ENCODE assay signal across 8 cellular contexts in genomic region chr16:69754143-69754468, GRCh38. TPM values are rescaled to one million over a fixed set of nuclear protein-coding genes. Genes with fewer than 3 reads are reported as not detected.
DNase-seq lines count a peak whose midpoint lies in the region; ATAC-seq, FAIRE-seq and TF ChIP-seq lines count a peak whose summit lies in the region.

No MANE protein-coding gene starts in this region.

- ATAC-seq in A549 (no peak), HG03354 (IDR thresholded peaks at IDR 0.05; ENCODE audit: poor library complexity, severe bottlenecking, unreplicated experiment) (no peak), HG03520 (IDR thresholded peaks at IDR 0.05; ENCODE audit: unreplicated experiment) (no peak), GM18519 (IDR thresholded peaks at IDR 0.05; ENCODE audit: low FRiP score, unreplicated experiment) (no peak)

- H3K27me3 ChIP-seq in HUES64 (ENCODE audit: insufficient read depth, low read length), result no peaks in the 10 kb centered on the region
- H3K27me3 ChIP-seq in mucosa of stomach (ENCODE audit: control insufficient read depth, insufficient read depth, low read length), result no peaks in the 10 kb centered on the region

- no peak for TF ChIP-seq POLR2A in A549 (IDR thresholded peaks at IDR 0.05; ENCODE audit: low read length)

- H3K36me3 ChIP-seq in HUES64 (ENCODE audit: insufficient read depth, low read length) (peaks cover 33% of the 10 kb centered on the region), mucosa of stomach (ENCODE audit: control insufficient read depth, insufficient read depth, low read length) (peaks cover 1% of the 10 kb centered on the region)

- TF ChIP-seq EP300 in A549 (IDR thresholded peaks at IDR 0.05), result no peak

- DNase-seq in A549 (ENCODE audit: low read depth in 1 of 2, low spot score in 1 of 2), result no peak
- DNase-seq in caudate nucleus (lab: John Stamatoyannopoulos, UW), result no peak
- DNase-seq in RPMI8226, result no peak

- H3K9ac ChIP-seq in HUES64 (ENCODE audit: low read depth, low read length), result peak overlapping the region; percentile 92
- H3K9ac ChIP-seq in mucosa of stomach (ENCODE audit: low read length), result peak overlapping the region; percentile 81

- no peak for TF ChIP-seq CTCF in A549 (IDR thresholded peaks at IDR 0.05)

- CTCF ChIA-PET in A549 (lab: Yijun Ruan, JAX), result interaction anchor here (0.6 to 7.8 kb wide), 26 partner anchors 8 to 367 kb away, joined by 3 to 160 read pairs (median 6); partner anchors contain the start of genes NQO1 and WWP2

- TF ChIP-seq RAD21 in A549 (conservative IDR thresholded peaks at IDR 0.05 in 1 of 2, IDR thresholded peaks at IDR 0.05 in 1 of 2), result no peak

- H3K4me1 ChIP-seq in A549 (peaks cover 18% of the 10 kb centered on the region; the same call in 2 of the 3 replicates), HUES64 (ENCODE audit: insufficient read depth, low read length) (no peaks in the 10 kb centered on the region), mucosa of stomach (ENCODE audit: control insufficient read depth, insufficient read depth, low read length) (no peaks in the 10 kb centered on the region)

- POLR2A ChIA-PET in A549 (lab: Yijun Ruan, JAX), result interaction anchor here (0.5 to 2.3 kb wide), 10 partner anchors 8 to 401 kb away, joined by 3 to 59 read pairs (median 4); partner anchors contain the start of genes NQO1 and WWP2

- peak overlapping the region; percentile 85 for H3K4me3 ChIP-seq in A549
- H3K4me3 ChIP-seq in HUES64 (ENCODE audit: low read length), result peak overlapping the region; percentile 87
- H3K4me3 ChIP-seq in mucosa of stomach (ENCODE audit: low read length), result peak overlapping the region; percentile 65

- peak overlapping the region; percentile 81 for H3K4me2 ChIP-seq in A549

- H3K27ac ChIP-seq in A549 (peak overlapping the region; percentile 82 to 94), HUES64 (ENCODE audit: low read depth, low read length) (peak overlapping the region; percentile 60; the same call in 1 of the 2 replicates), caudate nucleus (ENCODE audit: low read depth, low read length) (peak overlapping the region; percentile 70)

- 4% methylated on average over 4 of the region's 4 CpGs for WGBS in A549 (ENCODE audit: missing lambda C conversion rate)
- WGBS in HUES64, result 11% methylated on average over 4 of the region's 4 CpGs

- FAIRE-seq in A549 (lab: Jason Lieb, UNC), result no peak

- H3K9me3 ChIP-seq in A549 (no peaks in the 10 kb centered on the region), HUES64 (ENCODE audit: insufficient read depth, low read depth, low read length) (no peaks in the 10 kb centered on the region), mucosa of stomach (ENCODE audit: control insufficient read depth, low read length) (no peaks in the 10 kb centered on the region)

TF ChIP-seq in A549, 52 proteins besides CTCF, POLR2A, EP300 and RAD21:
- TF ChIP-seq HOXB13 (CRISPR knock-in tag; IDR thresholded peaks at IDR 0.05; ENCODE audit: low read depth), result no peak
- no peak for TF ChIP-seq EHF (CRISPR knock-in tag; IDR thresholded peaks at IDR 0.05)
- TF ChIP-seq KDM1A (IDR thresholded peaks at IDR 0.05; ENCODE audit: low read depth), result 0 out of 2 replicates have a peak, but pooled peaks have one; percentile 41
- TF ChIP-seq PHF8 (IDR thresholded peaks at IDR 0.05; ENCODE audit: borderline replicate concordance, low read depth), result no peak

RNA-seq across cellular contexts. Expression of gene NOB1, which starts 0.6 kb away (rescaled TPM):
- polyA plus RNA-seq in A549 (2011; rRNA removed) (120 and 134 TPM in 2 replicates), A549 (2017; fragmentation: RNase III; extraction: RNeasy Plus Mini Kit Qiagen cat#74134 plus additional on column Dnase treatment) (111 to 123 TPM (median 116 TPM) in 3 replicates)
- 164 and 165 TPM in 2 replicates for polyA plus RNA-seq in A549 (2012; cell fraction: cytosol; rRNA removed)
- 135 and 142 TPM in 2 replicates for polyA plus RNA-seq in A549 (2012; cell fraction: nucleus; rRNA removed)
- 93.6 and 122 TPM in 2 replicates for polyA minus RNA-seq in A549 (2011; rRNA and poly(A)+ RNA removed)
- 64.9 TPM for polyA plus RNA-seq in HUES64 (2013, experiment 1 of 2)
- 62.8 TPM for polyA plus RNA-seq in HUES64 (2013, experiment 2 of 2)

RNA-seq across cellular contexts. Expression of gene WWP2, which starts 8.0 kb away (rescaled TPM):
- polyA plus RNA-seq in A549 (2011; rRNA removed) (15.5 and 16.1 TPM in 2 replicates), A549 (2017; fragmentation: RNase III; extraction: RNeasy Plus Mini Kit Qiagen cat#74134 plus additional on column Dnase treatment) (16.2 to 17.6 TPM (median 16.9 TPM) in 3 replicates)
- polyA plus RNA-seq in A549 (2012; cell fraction: cytosol; rRNA removed), result 12.5 and 15.3 TPM in 2 replicates
- polyA plus RNA-seq in A549 (2012; cell fraction: nucleus; rRNA removed), result 35.6 and 38.2 TPM in 2 replicates
- 18.9 and 27.5 TPM in 2 replicates for polyA minus RNA-seq in A549 (2011; rRNA and poly(A)+ RNA removed)
- polyA plus RNA-seq in HUES64 (2013, experiment 1 of 2), result 26.4 TPM
- 21.9 TPM for polyA plus RNA-seq in HUES64 (2013, experiment 2 of 2)

RNA-seq across cellular contexts. Expression of gene NQO1, which starts 27.7 kb away (rescaled TPM):
- 1,834 and 2,226 TPM in 2 replicates for polyA plus RNA-seq in A549 (2011; rRNA removed)
- polyA plus RNA-seq in A549 (2012; cell fraction: cytosol; rRNA removed), result 1,879 and 2,170 TPM in 2 replicates
- 1,128 and 1,581 TPM in 2 replicates for polyA plus RNA-seq in A549 (2012; cell fraction: nucleus; rRNA removed)
- 2,775 to 2,908 TPM (median 2,777 TPM) in 3 replicates for polyA plus RNA-seq in A549 (2017; fragmentation: RNase III; extraction: RNeasy Plus Mini Kit Qiagen cat#74134 plus additional on column Dnase treatment)
- 822 and 1,005 TPM in 2 replicates for polyA minus RNA-seq in A549 (2011; rRNA and poly(A)+ RNA removed)
- 90.4 TPM for polyA plus RNA-seq in HUES64 (2013, experiment 1 of 2)
- polyA plus RNA-seq in HUES64 (2013, experiment 2 of 2), result 74.4 TPM
